10 cellular contexts compared by ENCODE assay signal in genomic region chr19:13765395-13766094, GRCh38. TPM values are rescaled to one million over a fixed set of nuclear protein-coding genes. Genes with fewer than 3 reads are reported as not detected.
DNase-seq lines count a peak whose midpoint lies in the region; ATAC-seq, FAIRE-seq and TF ChIP-seq lines count a peak whose summit lies in the region.
"Had no signal": no experiment of that assay in that cellular context is flagged by ENCODE, and none has a peak within 500 bp of the region (broad histone marks: within the 10 kb centered on the region; RNA-seq: fewer than 3 reads in every experiment).

No MANE protein-coding gene starts in this region.

- peaks cover 17 to 24% of the 10 kb centered on the region in 2 donors for H3K36me3 ChIP-seq in stomach smooth muscle (ENCODE audit: control insufficient read depth in 2 of 2, insufficient read depth in 2 of 2, low read length in 2 of 2)

- peaks cover 15% of the 10 kb centered on the region for H3K4me1 Mint-ChIP-seq in T-helper 1 cell treated with Interleukin-12 subunit alpha and Interleukin-12 subunit beta and Interleukin-4 antibody, amounts not matched to agents 30 μg/mL and 1 μg/mL, for 36 hours (ENCODE audit: low read depth)
- H3K4me1 Mint-ChIP-seq in activated CD8-positive, alpha-beta T cell treated with anti-CD3 and anti-CD28 coated beads for 36 hours (ENCODE audit: low read depth): peaks cover 11% of the 10 kb centered on the region

- peak overlapping the region; percentile 60 for H3K4me3 ChIP-seq in iPS-18c (ENCODE audit: insufficient read depth, low read depth, low read length)
- peak overlapping the region; percentile 59 to 81 for H3K4me3 ChIP-seq in stomach smooth muscle (ENCODE audit: low read length in 2 of 2)

- no peak for FAIRE-seq in frontal cortex (lab: Jason Lieb, UNC)
- FAIRE-seq: islet of Langerhans had no signal

- no peaks in the 10 kb centered on the region for H3K27me3 ChIP-seq in stomach smooth muscle (ENCODE audit: control insufficient read depth in 1 of 2, insufficient read depth in 2 of 2, low read length in 2 of 2)

- no peak for TF ChIP-seq CTCF in activated CD8-positive, alpha-beta T cell treated with anti-CD3 and anti-CD28 coated beads for 36 hours (IDR thresholded peaks at IDR 0.05)

- H3K4me1 ChIP-seq in stomach smooth muscle (ENCODE audit: control insufficient read depth, insufficient read depth, low read length): peaks cover 15% of the 10 kb centered on the region

- peak overlapping the region; percentile 29 to 64 for H3K9ac ChIP-seq in stomach smooth muscle (ENCODE audit: low read length in 2 of 2)
- H3K9ac ChIP-seq: KMS-11 had no signal

- POLR2A ChIA-PET in activated CD8-positive, alpha-beta T cell treated with anti-CD3 and anti-CD28 coated beads for 36 hours (lab: Charles Lee): interaction anchor here (1.4 to 2.9 kb wide), 2 partner anchors 8 to 18 kb away, joined by 10 to 18 read pairs; partner anchors contain the start of gene C19orf53

- peak overlapping the region; percentile 87 for H3K4me3 Mint-ChIP-seq in T-helper 1 cell treated with Interleukin-12 subunit alpha and Interleukin-12 subunit beta and Interleukin-4 antibody, amounts not matched to agents 30 μg/mL and 1 μg/mL, for 36 hours
- peak overlapping the region; percentile 84 for H3K4me3 Mint-ChIP-seq in activated CD8-positive, alpha-beta T cell treated with anti-CD3 and anti-CD28 coated beads for 36 hours

- peaks cover 9% of the 10 kb centered on the region for H3K36me3 Mint-ChIP-seq in T-helper 1 cell treated with Interleukin-12 subunit alpha and Interleukin-12 subunit beta and Interleukin-4 antibody, amounts not matched to agents 30 μg/mL and 1 μg/mL, for 36 hours (ENCODE audit: low read depth)
- peaks cover 33% of the 10 kb centered on the region for H3K36me3 Mint-ChIP-seq in activated CD8-positive, alpha-beta T cell treated with anti-CD3 and anti-CD28 coated beads for 36 hours (ENCODE audit: low read depth)

- H3K27me3 Mint-ChIP-seq in T-helper 1 cell treated with Interleukin-12 subunit alpha and Interleukin-12 subunit beta and Interleukin-4 antibody, amounts not matched to agents 30 μg/mL and 1 μg/mL, for 36 hours (ENCODE audit: low read depth): no peaks in the 10 kb centered on the region
- no peaks in the 10 kb centered on the region for H3K27me3 Mint-ChIP-seq in activated CD8-positive, alpha-beta T cell treated with anti-CD3 and anti-CD28 coated beads for 36 hours

- peak overlapping the region; percentile 18 for H3K27ac ChIP-seq in stomach smooth muscle (ENCODE audit: low read length)
- H3K27ac ChIP-seq: KMS-11 had no signal

- intact Hi-C loops in activated CD8-positive, alpha-beta T cell treated with anti-CD3 and anti-CD28 coated beads for 36 hours (cut with micrococcal nuclease): no loop called here

- H3K9me3 ChIP-seq in iPS-18c (ENCODE audit: control insufficient read depth, insufficient read depth, low read length) (no peaks in the 10 kb centered on the region), stomach smooth muscle (ENCODE audit: control insufficient read depth in 2 of 2, low read length in 2 of 2) (no peaks in the 10 kb centered on the region)

- peak overlapping the region; percentile 61 for H3K27ac Mint-ChIP-seq in T-helper 1 cell treated with Interleukin-12 subunit alpha and Interleukin-12 subunit beta and Interleukin-4 antibody, amounts not matched to agents 30 μg/mL and 1 μg/mL, for 36 hours
- peak overlapping the region; percentile 74 for H3K27ac Mint-ChIP-seq in activated CD8-positive, alpha-beta T cell treated with anti-CD3 and anti-CD28 coated beads for 36 hours

- H3K9me3 Mint-ChIP-seq in T-helper 1 cell treated with Interleukin-12 subunit alpha and Interleukin-12 subunit beta and Interleukin-4 antibody, amounts not matched to agents 30 μg/mL and 1 μg/mL, for 36 hours: no peaks in the 10 kb centered on the region
- no peaks in the 10 kb centered on the region for H3K9me3 Mint-ChIP-seq in activated CD8-positive, alpha-beta T cell treated with anti-CD3 and anti-CD28 coated beads for 36 hours

- ATAC-seq in activated CD8-positive, alpha-beta T cell treated with anti-CD3 and anti-CD28 coated beads for 36 hours: no peak
- ATAC-seq in HG03442 (IDR thresholded peaks at IDR 0.05; ENCODE audit: unreplicated experiment) (no peak), GM19395 (IDR thresholded peaks at IDR 0.05; ENCODE audit: unreplicated experiment) (no peak)

- DNase-seq in T-helper 1 cell (no peak), frontal cortex (ENCODE audit: low spot score in 2 of 2) (no peak)
- no peak for DNase-seq in activated CD8-positive, alpha-beta T cell treated with anti-CD3 and anti-CD28 coated beads for 36 hours

- CTCF ChIA-PET in activated CD8-positive, alpha-beta T cell treated with anti-CD3 and anti-CD28 coated beads for 36 hours (lab: Charles Lee): interaction anchor here (1.2 kb wide), 1 partner anchor 97 kb away, joined by 3 read pairs; no protein-coding TSS in a partner anchor

RNA-seq across cellular contexts. Expression of gene MRI1, which starts 1.2 kb away (rescaled TPM):
- total RNA-seq in activated CD8-positive, alpha-beta T cell treated with anti-CD3 and anti-CD28 coated beads for 36 hours: 10 to 100 TPM; 37.1 to 40.8 TPM
- 15.9 TPM for total RNA-seq in frontal cortex

RNA-seq across cellular contexts. Expression of gene C19orf53, which starts 8.7 kb away (rescaled TPM):
- total RNA-seq in activated CD8-positive, alpha-beta T cell treated with anti-CD3 and anti-CD28 coated beads for 36 hours: 100 to 1,000 TPM; 120 to 128 TPM
- total RNA-seq in frontal cortex: 20.8 TPM

RNA-seq across cellular contexts. Expression of gene ZSWIM4, which starts 29.7 kb away (rescaled TPM):
- 1 to 10 TPM; 6.6 to 6.8 TPM for total RNA-seq in activated CD8-positive, alpha-beta T cell treated with anti-CD3 and anti-CD28 coated beads for 36 hours
- 6.9 TPM for total RNA-seq in frontal cortex
